ENCODE assay signal across 28 cellular contexts in genomic region chr4:14399919-14400706, GRCh38.
DNase-seq lines count a peak whose midpoint lies in the region; ATAC-seq, FAIRE-seq and TF ChIP-seq lines count a peak whose summit lies in the region.
"Had no signal": no experiment of that assay in that cellular context is flagged by ENCODE, and none has a peak within 500 bp of the region (broad histone marks: within the 10 kb centered on the region; RNA-seq: fewer than 3 reads in every experiment).

No MANE protein-coding gene starts in this region.

- H3K4me2 ChIP-seq in GM12878 (ENCODE audit: control insufficient read depth, insufficient read depth), result no peak overlapping the region

- CTCF ChIA-PET in GM12878 (lab: Yijun Ruan, JAX), result no interaction called here

- TF ChIP-seq EP300 in GM12878 (IDR thresholded peaks at IDR 0.05; ENCODE audit: borderline replicate concordance in 1 of 2, control insufficient read depth in 1 of 2, low read depth in 2 of 2, low read length in 2 of 2) (no peak), stomach (IDR thresholded peaks at IDR 0.05) (no peak)

- DNase-seq in HT1080 (ENCODE audit: low read depth) (peak; percentile 62), NOMO-1 treated with DMSO at 0.1 percent for 48 hours (lab: John Stamatoyannopoulos, UW; ENCODE audit: unreplicated experiment) (peak; percentile 91), GM12878 (ENCODE audit: low read depth, low spot score) (no peak), stomach (no peak), D721Med (ENCODE audit: insufficient read length, low spot score) (no peak)
- DNase-seq in effector memory CD4-positive, alpha-beta T cell, result no peak
- DNase-seq: activated CD4-positive, alpha-beta T cell treated with anti-CD3 and anti-CD28 coated beads for 4 hours; activated naive CD4-positive, alpha-beta T cell treated with anti-CD3 and anti-CD28 coated beads for 36 hours; activated T-cell treated with anti-CD3 and anti-CD28 coated beads, Interleukin-2, amount 50 U/mL, for 72 hours; CD4-positive, CD25-positive, alpha-beta regulatory T cell; colonic mucosa; DMS 273 treated with DMSO at 0.1 percent for 48 hours; GOT3; hypothalamus; NCI-H1048; NCI-H1930; NCI-H345; pancreas; right lobe of liver; T-helper 17 cell; transverse colon had no signal

- no peaks in the 10 kb centered on the region for H3K4me1 ChIP-seq in GM12878 (ENCODE audit: control insufficient read depth, insufficient read depth, low read length)
- H3K4me1 ChIP-seq in stomach, result peaks cover 0 to 6% (median 0%) of the 10 kb centered on the region in 4 donors
- H3K4me1 ChIP-seq in effector memory CD4-positive, alpha-beta T cell (ENCODE audit: control insufficient read depth, insufficient read depth, low read length, poor library complexity, severe bottlenecking), result no peaks in the 10 kb centered on the region
- H3K4me1 ChIP-seq: colonic mucosa, pancreas, right lobe of liver, transverse colon had no signal

- no peak for ATAC-seq in GM12878
- peak; percentile 54 for ATAC-seq in stimulated activated memory B cell treated with anti-CD40 and anti-IgM and Interleukin-4, amounts not matched to agents 10 μg/mL and 1 μg/mL and 100 μg/mL, for 72 hours
- ATAC-seq in HG02885 (IDR thresholded peaks at IDR 0.05; ENCODE audit: poor library complexity, unreplicated experiment), result no peak
- ATAC-seq: activated T-cell treated with anti-CD3 and anti-CD28 coated beads, Interleukin-2, amount 50 U/mL, for 72 hours; right lobe of liver; T-helper 17 cell had no signal

- no peaks in the 10 kb centered on the region for H4K20me1 ChIP-seq in GM12878 (ENCODE audit: control insufficient read depth, insufficient read depth)

- intact Hi-C loops in GM12878 (cut with micrococcal nuclease; ENCODE audit: unreplicated experiment) (no loop called here), stomach (cut with DNase I; ENCODE audit: low total_unique reads) (no loop called here)

- TF ChIP-seq RAD21 in GM12878 (IDR thresholded peaks at IDR 0.05; ENCODE audit: insufficient read depth, low read depth, low read length), result no peak

- H3K36me3 ChIP-seq in GM12878 (ENCODE audit: control insufficient read depth in 2 of 2, insufficient read depth in 2 of 2, low read length in 1 of 2) (no peaks in the 10 kb centered on the region), stomach (no peaks in the 10 kb centered on the region)
- no peaks in the 10 kb centered on the region for H3K36me3 ChIP-seq in effector memory CD4-positive, alpha-beta T cell (ENCODE audit: control insufficient read depth, insufficient read depth, low read length)
- H3K36me3 ChIP-seq: colonic mucosa, esophagus muscularis mucosa, pancreas, right lobe of liver, transverse colon had no signal

- H3K9me3 Mint-ChIP-seq in stimulated activated memory B cell treated with anti-CD40 and anti-IgM and Interleukin-4, amounts not matched to agents 10 μg/mL and 1 μg/mL and 100 μg/mL, for 72 hours, result peaks cover 21% of the 10 kb centered on the region

- H3K36me3 Mint-ChIP-seq in stimulated activated memory B cell treated with anti-CD40 and anti-IgM and Interleukin-4, amounts not matched to agents 10 μg/mL and 1 μg/mL and 100 μg/mL, for 72 hours, result peaks cover 4% of the 10 kb centered on the region
- H3K36me3 Mint-ChIP-seq: CD4-positive, CD25-positive, alpha-beta regulatory T cell had no signal

- no peaks in the 10 kb centered on the region for H3K4me1 Mint-ChIP-seq in stimulated activated memory B cell treated with anti-CD40 and anti-IgM and Interleukin-4, amounts not matched to agents 10 μg/mL and 1 μg/mL and 100 μg/mL, for 72 hours
- H3K4me1 Mint-ChIP-seq: CD4-positive, CD25-positive, alpha-beta regulatory T cell; T-helper 17 cell had no signal

- POLR2A ChIA-PET in GM12878 (lab: Charles Lee), result no interaction called here

- H2AFZ ChIP-seq in GM12878 (ENCODE audit: control insufficient read depth, low read depth, low read length), result no peak overlapping the region

- TF ChIP-seq POLR2A in GM12878 (IDR thresholded peaks at IDR 0.05; ENCODE audit: low read depth, low read length) (no peak), stomach (IDR thresholded peaks at IDR 0.05) (no peak)

- in situ Hi-C loops in GM12878 (cut with MboI), result no loop called here

- BruUV-seq in GM12878 (replicated peaks; lab: Mats Ljungman, UMichigan), result no TSS peak

- no peaks in the 10 kb centered on the region for H3K27me3 Mint-ChIP-seq in stimulated activated memory B cell treated with anti-CD40 and anti-IgM and Interleukin-4, amounts not matched to agents 10 μg/mL and 1 μg/mL and 100 μg/mL, for 72 hours
- H3K27me3 Mint-ChIP-seq: CD4-positive, CD25-positive, alpha-beta regulatory T cell; T-helper 17 cell had no signal

- no peak overlapping the region for H3K27ac Mint-ChIP-seq in stimulated activated memory B cell treated with anti-CD40 and anti-IgM and Interleukin-4, amounts not matched to agents 10 μg/mL and 1 μg/mL and 100 μg/mL, for 72 hours
- H3K27ac Mint-ChIP-seq: activated naive CD4-positive, alpha-beta T cell treated with anti-CD3 and anti-CD28 coated beads for 36 hours; activated T-cell treated with anti-CD3 and anti-CD28 coated beads, Interleukin-2, amount 50 U/mL, for 72 hours; CD4-positive, CD25-positive, alpha-beta regulatory T cell; T-helper 17 cell had no signal

- no peak overlapping the region for H3K9ac ChIP-seq in GM12878 (ENCODE audit: control insufficient read depth, insufficient read depth, low read length)

- TF ChIP-seq CTCF in GM12878 (IDR thresholded peaks at IDR 0.05 in 2 of 3, conservative IDR thresholded peaks at IDR 0.05 in 1 of 3; ENCODE audit: control insufficient read depth in 2 of 3, extremely low read depth in 1 of 3, insufficient read depth in 1 of 3, low read depth in 3 of 3, low read length in 3 of 3) (no peak), stomach (IDR thresholded peaks at IDR 0.05) (no peak), D721Med (IDR thresholded peaks at IDR 0.05; ENCODE audit: insufficient read depth, missing control alignments) (no peak)

- FAIRE-seq in GM12878 (lab: Jason Lieb, UNC), result no peak
- FAIRE-seq in D721Med (lab: Jason Lieb, UNC), result no peak
- FAIRE-seq: bronchial epithelial cell, G401.6, GM18507, islet of Langerhans, pancreas had no signal

- H3K9me3 ChIP-seq in GM12878 (replicated peaks; ENCODE audit: control insufficient read depth, insufficient read depth, low read length) (no peaks in the 10 kb centered on the region; the same call in 2 of the 3 replicates), stomach (peaks cover 0 to 5% (median 0%) of the 10 kb centered on the region in 4 donors)
- no peaks in the 10 kb centered on the region for H3K9me3 ChIP-seq in effector memory CD4-positive, alpha-beta T cell (ENCODE audit: control insufficient read depth, low read length)
- H3K9me3 ChIP-seq: colonic mucosa, esophagus muscularis mucosa, pancreas, right lobe of liver, transverse colon had no signal

- no peaks in the 10 kb centered on the region for H3K79me2 ChIP-seq in GM12878 (ENCODE audit: control insufficient read depth, insufficient read depth, low read length)

- H3K27me3 ChIP-seq in GM12878 (replicated peaks in 1 of 2; ENCODE audit: control insufficient read depth in 2 of 2, insufficient read depth in 2 of 2, low read length in 1 of 2) (no peaks in the 10 kb centered on the region), stomach (no peaks in the 10 kb centered on the region)
- no peaks in the 10 kb centered on the region for H3K27me3 ChIP-seq in effector memory CD4-positive, alpha-beta T cell (replicated peaks; ENCODE audit: control insufficient read depth, insufficient read depth, low read length, poor library complexity, severe bottlenecking)
- H3K27me3 ChIP-seq: colonic mucosa, esophagus muscularis mucosa, pancreas, right lobe of liver, transverse colon had no signal

- SMC1A ChIA-PET in GM12878 (lab: Charles Lee; ENCODE audit: uncharacterized antibody, unreplicated experiment), result no interaction called here

- RAD21 ChIA-PET in GM12878 (lab: Charles Lee; ENCODE audit: unreplicated experiment), result no interaction called here

- H3K27ac ChIP-seq in GM12878 (ENCODE audit: control insufficient read depth, insufficient read depth) (no peak overlapping the region), stomach (no peak overlapping the region)
- no peak overlapping the region for H3K27ac ChIP-seq in effector memory CD4-positive, alpha-beta T cell (ENCODE audit: insufficient read depth, low read length, poor library complexity, severe bottlenecking)
- H3K27ac ChIP-seq: colonic mucosa, esophagus muscularis mucosa, pancreas, right lobe of liver, transverse colon had no signal

- no peak overlapping the region for H3K4me3 Mint-ChIP-seq in stimulated activated memory B cell treated with anti-CD40 and anti-IgM and Interleukin-4, amounts not matched to agents 10 μg/mL and 1 μg/mL and 100 μg/mL, for 72 hours
- H3K4me3 Mint-ChIP-seq: activated naive CD4-positive, alpha-beta T cell treated with anti-CD3 and anti-CD28 coated beads for 36 hours; activated T-cell treated with anti-CD3 and anti-CD28 coated beads, Interleukin-2, amount 50 U/mL, for 72 hours; CD4-positive, CD25-positive, alpha-beta regulatory T cell; T-helper 17 cell had no signal

- H3K4me3 ChIP-seq in GM12878, result no peak overlapping the region
- no peak overlapping the region for H3K4me3 ChIP-seq in stomach
- no peak overlapping the region for H3K4me3 ChIP-seq in effector memory CD4-positive, alpha-beta T cell (ENCODE audit: insufficient read depth, low read depth, low read length, poor library complexity, severe bottlenecking)
- H3K4me3 ChIP-seq: colonic mucosa, esophagus muscularis mucosa, pancreas, right lobe of liver, transverse colon had no signal

TF ChIP-seq in GM12878, 131 proteins besides CTCF, POLR2A, EP300 and RAD21 (continues in another document):
- TF ChIP-seq ZNF384 (IDR thresholded peaks at IDR 0.05; ENCODE audit: borderline replicate concordance, low read depth, low read length) (no peak), JUND (IDR thresholded peaks at IDR 0.05; ENCODE audit: low read depth, low read length) (no peak), SPI1 (IDR thresholded peaks at IDR 0.05; ENCODE audit: borderline replicate concordance, insufficient read depth, low read depth, low read length) (peak; percentile 48; the same call in 1 of the 2 replicates), NRF1 (conservative IDR thresholded peaks at IDR 0.05; ENCODE audit: low read depth, low read length) (no peak), CBX5 (IDR thresholded peaks at IDR 0.05; ENCODE audit: low read depth) (no peak)

Comparison
In these comparisons a context has a peak if more than half of its experiments do, and no peak if none do; other contexts are left out.
1. DNase-seq: peak in HT1080 (single experiment) and NOMO-1 treated with DMSO at 0.1 percent for 48 hours (single experiment); none in GM12878 (single experiment), stomach (single experiment), D721Med (single experiment) and effector memory CD4-positive, alpha-beta T cell (0 of 3).